Comparison of ENCODE assay signal across 8 cellular contexts in genomic region chrX:24148535-24149345, GRCh38. TPM values are rescaled to one million over a fixed set of nuclear protein-coding genes. Genes with fewer than 3 reads are reported as not detected.
DNase-seq lines count a peak whose midpoint lies in the region; ATAC-seq and TF ChIP-seq lines count a peak whose summit lies in the region.

No MANE protein-coding gene starts in this region.

- peaks cover 44% of the 10 kb centered on the region for H3K4me1 ChIP-seq in CD8-positive, alpha-beta memory T cell (ENCODE audit: insufficient read depth, low read length)
- peaks cover 13% of the 10 kb centered on the region for H3K4me1 ChIP-seq in endocrine pancreas (ENCODE audit: control insufficient read depth, insufficient read depth, low read length)

- CTCF ChIA-PET in CD8-positive, alpha-beta memory T cell (lab: Charles Lee): no interaction called here

- H3K4me1 Mint-ChIP-seq in CD8-positive, alpha-beta memory T cell: peaks cover 57 to 69% (median 62%) of the 10 kb centered on the region in 3 donors
- peaks cover 31 to 66% (median 39%) of the 10 kb centered on the region in 3 donors for H3K4me1 Mint-ChIP-seq in naive B cell

- peaks cover 0 to 19% (median 5%) of the 10 kb centered on the region in 3 donors for H3K36me3 Mint-ChIP-seq in CD8-positive, alpha-beta memory T cell
- peaks cover 0 to 6% of the 10 kb centered on the region in 2 donors for H3K36me3 Mint-ChIP-seq in naive B cell

- DNase-seq in CD8-positive, alpha-beta memory T cell: peak in 1 of 5 donors; percentile 52
- DNase-seq in HCEC 1CT (peak; percentile 51), naive B cell (no peak), GOT3 (lab: John Stamatoyannopoulos, UW) (no peak)

- no peaks in the 10 kb centered on the region for H3K9me3 Mint-ChIP-seq in CD8-positive, alpha-beta memory T cell
- no peaks in the 10 kb centered on the region for H3K9me3 Mint-ChIP-seq in naive B cell

- no peaks in the 10 kb centered on the region for H3K36me3 ChIP-seq in CD8-positive, alpha-beta memory T cell (ENCODE audit: insufficient read depth, low read length)
- H3K36me3 ChIP-seq in endocrine pancreas (ENCODE audit: control insufficient read depth, insufficient read depth, low read length): no peaks in the 10 kb centered on the region

- H3K4me3 ChIP-seq in CD8-positive, alpha-beta memory T cell (ENCODE audit: low read length): peak overlapping the region; percentile 29
- H3K4me3 ChIP-seq in endocrine pancreas (ENCODE audit: control insufficient read depth, insufficient read depth, low read length): peak overlapping the region; percentile 74

- POLR2A ChIA-PET in CD8-positive, alpha-beta memory T cell (lab: Charles Lee): no interaction called here

- H3K9me3 ChIP-seq in CD8-positive, alpha-beta memory T cell (ENCODE audit: low read length): no peaks in the 10 kb centered on the region
- H3K9me3 ChIP-seq in endocrine pancreas (ENCODE audit: control insufficient read depth, low read length): no peaks in the 10 kb centered on the region

- H3K27ac ChIP-seq in CD8-positive, alpha-beta memory T cell (ENCODE audit: low read depth, low read length): peak overlapping the region; percentile 77

- peak overlapping the region; percentile 60 for H3K9ac ChIP-seq in endocrine pancreas (ENCODE audit: control insufficient read depth, insufficient read depth, low read length)

- peak overlapping the region; percentile 77 to 95 (median 89) for H3K4me3 Mint-ChIP-seq in CD8-positive, alpha-beta memory T cell
- H3K4me3 Mint-ChIP-seq in naive B cell: peak overlapping the region; percentile 80 to 98 (median 92)

- no peaks in the 10 kb centered on the region for H3K27me3 Mint-ChIP-seq in CD8-positive, alpha-beta memory T cell
- H3K27me3 Mint-ChIP-seq in naive B cell: no peaks in the 10 kb centered on the region

- H3K27me3 ChIP-seq in CD8-positive, alpha-beta memory T cell (ENCODE audit: insufficient read depth, low read length, poor library complexity, severe bottlenecking): no peaks in the 10 kb centered on the region
- no peaks in the 10 kb centered on the region for H3K27me3 ChIP-seq in endocrine pancreas (ENCODE audit: control insufficient read depth, insufficient read depth, low read length)

- ATAC-seq in SK-N-SH treated with all-trans-retinoic acid at 6 μM for 48 hours (peak; percentile 13), naive B cell (ENCODE audit: low read depth in 2 of 2) (peak in 1 of 2 donors; percentile 4), HG02763 (IDR thresholded peaks at IDR 0.05; ENCODE audit: unreplicated experiment) (no peak), GM19467 (IDR thresholded peaks at IDR 0.05; ENCODE audit: unreplicated experiment) (no peak)

- H3K27ac Mint-ChIP-seq in CD8-positive, alpha-beta memory T cell: peak overlapping the region; percentile 88 to 100 (median 98)
- H3K27ac Mint-ChIP-seq in naive B cell: peak overlapping the region; percentile 83 to 99 (median 98)

TF ChIP-seq in SK-N-SH treated with all-trans-retinoic acid at 6 μM for 48 hours, 23 proteins besides CTCF, POLR2A, EP300 and RAD21:
- TF ChIP-seq RARB (CRISPR knock-in tag; IDR thresholded peaks at IDR 0.05) (no peak), ISL1 (CRISPR knock-in tag; IDR thresholded peaks at IDR 0.05) (0 out of 2 replicates have a peak, but pooled peaks have one; percentile 14), ZNF70 (CRISPR knock-in tag; IDR thresholded peaks at IDR 0.05) (no peak)
- TF ChIP-seq, protein P1, sequence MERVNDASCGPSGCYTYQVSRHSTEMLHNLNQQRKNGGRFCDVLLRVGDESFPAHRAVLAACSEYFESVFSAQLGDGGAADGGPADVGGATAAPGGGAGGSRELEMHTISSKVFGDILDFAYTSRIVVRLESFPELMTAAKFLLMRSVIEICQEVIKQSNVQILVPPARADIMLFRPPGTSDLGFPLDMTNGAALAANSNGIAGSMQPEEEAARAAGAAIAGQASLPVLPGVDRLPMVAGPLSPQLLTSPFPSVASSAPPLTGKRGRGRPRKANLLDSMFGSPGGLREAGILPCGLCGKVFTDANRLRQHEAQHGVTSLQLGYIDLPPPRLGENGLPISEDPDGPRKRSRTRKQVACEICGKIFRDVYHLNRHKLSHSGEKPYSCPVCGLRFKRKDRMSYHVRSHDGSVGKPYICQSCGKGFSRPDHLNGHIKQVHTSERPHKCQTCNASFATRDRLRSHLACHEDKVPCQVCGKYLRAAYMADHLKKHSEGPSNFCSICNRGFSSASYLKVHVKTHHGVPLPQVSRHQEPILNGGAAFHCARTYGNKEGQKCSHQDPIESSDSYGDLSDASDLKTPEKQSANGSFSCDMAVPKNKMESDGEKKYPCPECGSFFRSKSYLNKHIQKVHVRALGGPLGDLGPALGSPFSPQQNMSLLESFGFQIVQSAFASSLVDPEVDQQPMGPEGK (CRISPR knock-in tag; IDR thresholded peaks at IDR 0.05; ENCODE audit: borderline replicate concordance): peak; percentile 19; the same call in 1 of the 2 replicates

RNA-seq across cellular contexts. Expression of gene ZFX, which starts 0.8 kb away (rescaled TPM):
- 10 to 100 TPM; 35.5 to 36.6 TPM for total RNA-seq in CD8-positive, alpha-beta memory T cell
- 36.7 TPM for polyA plus RNA-seq in CD8-positive, alpha-beta memory T cell
- 10 to 100 TPM; 29.2 to 66.7 (median 57.8) TPM for polyA plus RNA-seq in naive B cell (ENCODE audit: low read depth in 6 of 6)
